ENCODE assay signal across 1 cellular context in the genomic region with DNA sequence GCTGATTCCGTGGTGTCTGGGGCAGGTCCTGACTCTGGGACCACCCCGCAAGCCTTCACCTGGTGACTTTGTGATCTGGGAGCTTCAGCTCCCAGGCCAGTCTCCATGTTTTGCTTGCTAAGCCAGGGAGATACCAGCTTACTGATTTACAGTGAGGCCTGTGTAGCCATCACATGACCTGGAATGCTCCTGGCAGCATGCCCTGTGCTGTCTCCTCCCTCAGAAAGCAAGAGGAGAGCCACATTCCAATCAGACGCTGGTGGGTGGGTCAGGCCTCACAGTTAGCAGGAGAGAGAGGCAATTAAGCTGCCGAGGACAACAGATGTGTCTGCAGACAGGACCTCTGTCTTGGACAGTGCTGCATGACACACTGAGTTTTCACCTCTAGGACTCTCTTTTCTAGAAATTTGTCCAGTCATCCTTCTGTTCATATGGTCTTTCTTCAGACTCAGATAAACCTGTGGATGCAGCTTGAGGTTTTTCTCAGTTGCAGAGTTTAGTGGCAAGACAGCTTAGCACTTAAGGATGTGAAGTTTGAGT.
TF ChIP-seq lines count a peak whose summit lies in the region.

No MANE protein-coding gene starts in this region.

TF ChIP-seq in SK-N-SH, 30 proteins besides CTCF, POLR2A, EP300 and RAD21 (continued from another document):
- TF ChIP-seq, protein P1, sequence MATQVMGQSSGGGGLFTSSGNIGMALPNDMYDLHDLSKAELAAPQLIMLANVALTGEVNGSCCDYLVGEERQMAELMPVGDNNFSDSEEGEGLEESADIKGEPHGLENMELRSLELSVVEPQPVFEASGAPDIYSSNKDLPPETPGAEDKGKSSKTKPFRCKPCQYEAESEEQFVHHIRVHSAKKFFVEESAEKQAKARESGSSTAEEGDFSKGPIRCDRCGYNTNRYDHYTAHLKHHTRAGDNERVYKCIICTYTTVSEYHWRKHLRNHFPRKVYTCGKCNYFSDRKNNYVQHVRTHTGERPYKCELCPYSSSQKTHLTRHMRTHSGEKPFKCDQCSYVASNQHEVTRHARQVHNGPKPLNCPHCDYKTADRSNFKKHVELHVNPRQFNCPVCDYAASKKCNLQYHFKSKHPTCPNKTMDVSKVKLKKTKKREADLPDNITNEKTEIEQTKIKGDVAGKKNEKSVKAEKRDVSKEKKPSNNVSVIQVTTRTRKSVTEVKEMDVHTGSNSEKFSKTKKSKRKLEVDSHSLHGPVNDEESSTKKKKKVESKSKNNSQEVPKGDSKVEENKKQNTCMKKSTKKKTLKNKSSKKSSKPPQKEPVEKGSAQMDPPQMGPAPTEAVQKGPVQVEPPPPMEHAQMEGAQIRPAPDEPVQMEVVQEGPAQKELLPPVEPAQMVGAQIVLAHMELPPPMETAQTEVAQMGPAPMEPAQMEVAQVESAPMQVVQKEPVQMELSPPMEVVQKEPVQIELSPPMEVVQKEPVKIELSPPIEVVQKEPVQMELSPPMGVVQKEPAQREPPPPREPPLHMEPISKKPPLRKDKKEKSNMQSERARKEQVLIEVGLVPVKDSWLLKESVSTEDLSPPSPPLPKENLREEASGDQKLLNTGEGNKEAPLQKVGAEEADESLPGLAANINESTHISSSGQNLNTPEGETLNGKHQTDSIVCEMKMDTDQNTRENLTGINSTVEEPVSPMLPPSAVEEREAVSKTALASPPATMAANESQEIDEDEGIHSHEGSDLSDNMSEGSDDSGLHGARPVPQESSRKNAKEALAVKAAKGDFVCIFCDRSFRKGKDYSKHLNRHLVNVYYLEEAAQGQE (IDR thresholded peaks at IDR 0.05; ENCODE audit: low read depth, low read length), result no peak
- no peak for TF ChIP-seq TEAD4 (IDR thresholded peaks at IDR 0.05; ENCODE audit: borderline replicate concordance, insufficient read depth)
- TF ChIP-seq MEF2A (IDR thresholded peaks at IDR 0.05; ENCODE audit: borderline replicate concordance, low read depth), result no peak
- TF ChIP-seq ELF1 (IDR thresholded peaks at IDR 0.05), result no peak
- TF ChIP-seq, protein P2, sequence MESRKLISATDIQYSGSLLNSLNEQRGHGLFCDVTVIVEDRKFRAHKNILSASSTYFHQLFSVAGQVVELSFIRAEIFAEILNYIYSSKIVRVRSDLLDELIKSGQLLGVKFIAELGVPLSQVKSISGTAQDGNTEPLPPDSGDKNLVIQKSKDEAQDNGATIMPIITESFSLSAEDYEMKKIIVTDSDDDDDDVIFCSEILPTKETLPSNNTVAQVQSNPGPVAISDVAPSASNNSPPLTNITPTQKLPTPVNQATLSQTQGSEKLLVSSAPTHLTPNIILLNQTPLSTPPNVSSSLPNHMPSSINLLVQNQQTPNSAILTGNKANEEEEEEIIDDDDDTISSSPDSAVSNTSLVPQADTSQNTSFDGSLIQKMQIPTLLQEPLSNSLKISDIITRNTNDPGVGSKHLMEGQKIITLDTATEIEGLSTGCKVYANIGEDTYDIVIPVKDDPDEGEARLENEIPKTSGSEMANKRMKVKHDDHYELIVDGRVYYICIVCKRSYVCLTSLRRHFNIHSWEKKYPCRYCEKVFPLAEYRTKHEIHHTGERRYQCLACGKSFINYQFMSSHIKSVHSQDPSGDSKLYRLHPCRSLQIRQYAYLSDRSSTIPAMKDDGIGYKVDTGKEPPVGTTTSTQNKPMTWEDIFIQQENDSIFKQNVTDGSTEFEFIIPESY (IDR thresholded peaks at IDR 0.05; ENCODE audit: borderline replicate concordance, low read depth), result no peak
- no peak for TF ChIP-seq SMC3 (IDR thresholded peaks at IDR 0.05; ENCODE audit: low read depth, low read length)
- TF ChIP-seq CHD2 (IDR thresholded peaks at IDR 0.05; ENCODE audit: low read length, partially characterized antibody), result peak; percentile 39
- TF ChIP-seq GATA2 (CRISPR knock-in tag; IDR thresholded peaks at IDR 0.05), result no peak
- TF ChIP-seq RXRA (IDR thresholded peaks at IDR 0.05; ENCODE audit: borderline replicate concordance, low read depth), result no peak
- no peak for TF ChIP-seq RFX5 (IDR thresholded peaks at IDR 0.05; ENCODE audit: low read length)
